In the genomic region with DNA sequence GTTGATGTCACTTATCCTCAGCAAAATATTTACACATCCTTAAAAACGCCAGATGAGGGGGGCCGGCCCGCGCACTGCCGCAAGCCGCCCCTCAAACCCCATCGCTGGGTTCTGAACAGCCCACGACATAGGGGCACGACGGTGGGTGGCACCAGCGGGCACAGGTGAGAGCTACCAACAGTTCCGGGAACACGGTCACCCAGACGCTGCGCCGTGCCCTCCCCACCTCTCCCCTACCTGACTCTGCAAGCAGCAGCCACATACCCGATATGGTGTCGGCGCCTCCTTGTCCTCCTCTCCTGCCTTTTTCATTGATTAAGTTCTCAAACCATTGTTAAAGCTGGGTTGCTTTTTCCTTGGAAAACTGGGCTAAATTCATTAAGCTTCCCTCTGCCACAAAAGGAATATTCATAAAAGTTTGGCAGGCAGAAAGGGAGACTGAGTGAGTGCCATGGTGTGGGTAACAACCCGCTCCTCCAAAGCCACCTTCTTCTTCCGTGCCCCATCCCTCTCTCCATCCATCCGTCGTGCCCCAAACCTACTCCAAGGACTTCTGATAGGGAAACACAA, we compare ENCODE assay signal across 8 cellular contexts. TPM values are rescaled to one million over a fixed set of nuclear protein-coding genes. Genes with fewer than 3 reads are reported as not detected.
A peak's percentile ranks its signal among the peaks of the same experiment; 100 is the strongest.
DNase-seq lines count a peak whose midpoint lies in the region; ATAC-seq and TF ChIP-seq lines count a peak whose summit lies in the region.

No MANE protein-coding gene starts in this region.

- no peaks in the 10 kb centered on the region for H3K4me1 Mint-ChIP-seq in activated T-helper 17 cell treated with anti-CD3 and anti-CD28 coated beads, Interleukin-2, amount 50 U/mL, for 72 hours

- no peak for TF ChIP-seq CTCF in stomach (IDR thresholded peaks at IDR 0.05)
- TF ChIP-seq CTCF in PC-9 (conservative IDR thresholded peaks at IDR 0.05) = no peak

- no TSS peak for BruUV-seq in PC-9 (replicated peaks; lab: Mats Ljungman, UMichigan)

- no peak overlapping the region for H3K4me2 ChIP-seq in PC-9

- H3K4me3 Mint-ChIP-seq in activated T-helper 17 cell treated with anti-CD3 and anti-CD28 coated beads, Interleukin-2, amount 50 U/mL, for 72 hours = peak overlapping the region; percentile 68

- peaks cover 41% of the 10 kb centered on the region for H3K27me3 Mint-ChIP-seq in activated T-helper 17 cell treated with anti-CD3 and anti-CD28 coated beads, Interleukin-2, amount 50 U/mL, for 72 hours

- TF ChIP-seq POLR2A in stomach (IDR thresholded peaks at IDR 0.05) = no peak

- no peaks in the 10 kb centered on the region for H3K36me3 Mint-ChIP-seq in activated T-helper 17 cell treated with anti-CD3 and anti-CD28 coated beads, Interleukin-2, amount 50 U/mL, for 72 hours (ENCODE audit: low read depth)

- H3K4me3 ChIP-seq in stomach (peak overlapping the region; percentile 56 to 67 (median 60)), PC-9 (no peak overlapping the region)

- H3K9me3 ChIP-seq in stomach = no peaks in the 10 kb centered on the region
- no peaks in the 10 kb centered on the region for H3K9me3 ChIP-seq in PC-9 (ENCODE audit: insufficient read depth, low read depth)

- no peaks in the 10 kb centered on the region for H4K20me1 ChIP-seq in PC-9 (ENCODE audit: insufficient read depth)

- TF ChIP-seq EP300 in stomach (IDR thresholded peaks at IDR 0.05) = no peak

- H3K27ac ChIP-seq in stomach (peak overlapping the region; percentile 71 to 82 (median 81)), PC-9 (no peak overlapping the region)

- no peak overlapping the region for H3K27ac Mint-ChIP-seq in activated T-helper 17 cell treated with anti-CD3 and anti-CD28 coated beads, Interleukin-2, amount 50 U/mL, for 72 hours

- H3K79me2 ChIP-seq in PC-9 (ENCODE audit: low read depth) = no peaks in the 10 kb centered on the region

- no peaks in the 10 kb centered on the region for H3K9me3 Mint-ChIP-seq in activated T-helper 17 cell treated with anti-CD3 and anti-CD28 coated beads, Interleukin-2, amount 50 U/mL, for 72 hours

- no peaks in the 10 kb centered on the region for H3F3A ChIP-seq in PC-9 (ENCODE audit: insufficient read depth, low read depth)

- intact Hi-C loops in stomach (cut with DNase I; ENCODE audit: low total_unique reads) = no loop called here
- intact Hi-C loops in PC-9 (cut with micrococcal nuclease; ENCODE audit: unreplicated experiment) = no loop called here

- in situ Hi-C loops in KBM-7 (cut with MboI; ENCODE audit: low pct_unique_long_range_greater_than_20kb, low sequenced_read_pairs) = no loop called here

- POLR2A ChIA-PET in PC-9 (lab: Charles Lee; ENCODE audit: unreplicated experiment) = interaction anchor here (0.6 kb wide), 1 partner anchor 35 kb away, joined by 9 read pairs; no protein-coding TSS in a partner anchor

- DNase-seq in NCI-H345 (lab: John Stamatoyannopoulos, UW) (peak; percentile 40), NCI-H345 treated with DMSO at 0.1 percent for 48 hours (lab: John Stamatoyannopoulos, UW; ENCODE audit: unreplicated experiment) (no peak), left kidney (ENCODE audit: low read depth, low spot score) (peak; percentile 41), stomach (peak; percentile 38), PC-9 (no peak), KBM-7 (no peak)

- ATAC-seq in activated T-helper 17 cell treated with anti-CD3 and anti-CD28 coated beads, Interleukin-2, amount 50 U/mL, for 72 hours (replicated peaks) = no peak
- no peak for ATAC-seq in GM19397 (IDR thresholded peaks at IDR 0.05; ENCODE audit: unreplicated experiment)

- H3K27me3 ChIP-seq in stomach (peaks cover 0 to 12% (median 11%) of the 10 kb centered on the region in 3 donors), PC-9 (ENCODE audit: insufficient read depth, low read depth) (peaks cover 10% of the 10 kb centered on the region)

- no peak overlapping the region for H2AFZ ChIP-seq in PC-9

- H3K4me1 ChIP-seq in stomach (peaks cover 0 to 3% (median 0%) of the 10 kb centered on the region in 4 donors), PC-9 (replicated peaks; ENCODE audit: insufficient read depth) (no peaks in the 10 kb centered on the region)

- H3K36me3 ChIP-seq in stomach = no peaks in the 10 kb centered on the region
- H3K36me3 ChIP-seq in PC-9 (ENCODE audit: low read depth) = no peaks in the 10 kb centered on the region

- CTCF ChIA-PET in PC-9 (lab: Charles Lee) = no interaction called here

- H3K9me2 ChIP-seq in PC-9 (ENCODE audit: insufficient read depth) = no peaks in the 10 kb centered on the region

- 1 to 36% (median 4%) methylated on average over 20 to 23 of the region's 23 CpGs for WGBS in stomach, 5 donors

RNA-seq across cellular contexts. Expression of a gene that starts 1.4 kb away (rescaled TPM):
- under 1 TPM in 1 of 2 donors, not detected in 1; 0.29 TPM for total RNA-seq in activated T-helper 17 cell treated with anti-CD3 and anti-CD28 coated beads, Interleukin-2, amount 50 U/mL, for 72 hours
- total RNA-seq in stomach (10 to 100 TPM in 2 of 5 donors, 1 to 10 TPM in 3; 2.2 to 29.8 (median 4.1) TPM), PC-9 (2021) (not detected in 2 replicates)
- 10 to 100 TPM; 11.5 to 34.5 (median 30.1) TPM for polyA plus RNA-seq in stomach

Comparison
In these comparisons a context has a peak if more than half of its experiments do, and no peak if none do; other contexts are left out.
1. DNase-seq: peak in NCI-H345 (single experiment), left kidney (single experiment) and stomach (single experiment); none in NCI-H345 treated with DMSO at 0.1 percent for 48 hours (single experiment), PC-9 (0 of 2) and KBM-7 (single experiment).